In genomic region chr12:12835378-12836145, GRCh38 we compare ENCODE assay signal across 2 cellular contexts.
A peak's percentile ranks its signal among the peaks of the same experiment; 100 is the strongest.
TF ChIP-seq lines count a peak whose summit lies in the region.

No MANE protein-coding gene starts in this region.

TF ChIP-seq in HCT116, 20 proteins besides CTCF, POLR2A, EP300 and RAD21 (continued from another document):
- TF ChIP-seq JUND (IDR thresholded peaks at IDR 0.05) (peak; percentile 77), REST (IDR thresholded peaks at IDR 0.05; ENCODE audit: low read depth) (no peak), ZBTB33 (IDR thresholded peaks at IDR 0.05; ENCODE audit: extremely low read depth, insufficient replicate concordance, low read length) (no peak), POLR2AphosphoS5 (IDR thresholded peaks at IDR 0.05; ENCODE audit: low read depth, low read length) (peak; percentile 44; the same call in 1 of the 2 replicates), EZH2 (IDR thresholded peaks at IDR 0.05) (no peak), CBX3 (IDR thresholded peaks at IDR 0.05; ENCODE audit: low read depth) (peak; percentile 28; the same call in 1 of the 2 replicates), MAX (IDR thresholded peaks at IDR 0.05) (peak; percentile 64), EGR1 (IDR thresholded peaks at IDR 0.05; ENCODE audit: low read depth) (no peak), SP1 (IDR thresholded peaks at IDR 0.05; ENCODE audit: low read depth) (peak; percentile 88), YY1 (IDR thresholded peaks at IDR 0.05; ENCODE audit: extremely low read depth, insufficient replicate concordance, low read depth, low read length) (no peak), EZH2phosphoT487 (IDR thresholded peaks at IDR 0.05; ENCODE audit: borderline replicate concordance) (no peak), SRF (IDR thresholded peaks at IDR 0.05; ENCODE audit: low read depth) (peak; percentile 16; the same call in 1 of the 2 replicates), CEBPB (IDR thresholded peaks at IDR 0.05; ENCODE audit: low read depth) (no peak), ATF3 (IDR thresholded peaks at IDR 0.05) (no peak), ZNF274 (IDR thresholded peaks at IDR 0.05; ENCODE audit: low read depth, low read length) (no peak), TCF7L2 (IDR thresholded peaks at IDR 0.05; ENCODE audit: borderline replicate concordance, extremely low read depth, insufficient read depth, insufficient read length) (no peak), ZFX (IDR thresholded peaks at IDR 0.05) (no peak), FOSL1 (IDR thresholded peaks at IDR 0.05; ENCODE audit: low read depth) (peak; percentile 78)

TF ChIP-seq in SK-N-SH, 30 proteins besides CTCF, POLR2A, EP300 and RAD21 (continued from another document):
- TF ChIP-seq MAX (IDR thresholded peaks at IDR 0.05; ENCODE audit: low read depth): 0 out of 2 replicates have a peak, but pooled peaks have one; percentile 5
- peak; percentile 22; the same call in 1 of the 2 replicates for TF ChIP-seq TEAD4 (IDR thresholded peaks at IDR 0.05; ENCODE audit: borderline replicate concordance, insufficient read depth)
- TF ChIP-seq JUND (IDR thresholded peaks at IDR 0.05): peak; percentile 19; the same call in 1 of the 2 replicates
- TF ChIP-seq PBX3 (IDR thresholded peaks at IDR 0.05): peak; percentile 58
